Comparison of ENCODE assay signal across 13 cellular contexts in the genomic region with DNA sequence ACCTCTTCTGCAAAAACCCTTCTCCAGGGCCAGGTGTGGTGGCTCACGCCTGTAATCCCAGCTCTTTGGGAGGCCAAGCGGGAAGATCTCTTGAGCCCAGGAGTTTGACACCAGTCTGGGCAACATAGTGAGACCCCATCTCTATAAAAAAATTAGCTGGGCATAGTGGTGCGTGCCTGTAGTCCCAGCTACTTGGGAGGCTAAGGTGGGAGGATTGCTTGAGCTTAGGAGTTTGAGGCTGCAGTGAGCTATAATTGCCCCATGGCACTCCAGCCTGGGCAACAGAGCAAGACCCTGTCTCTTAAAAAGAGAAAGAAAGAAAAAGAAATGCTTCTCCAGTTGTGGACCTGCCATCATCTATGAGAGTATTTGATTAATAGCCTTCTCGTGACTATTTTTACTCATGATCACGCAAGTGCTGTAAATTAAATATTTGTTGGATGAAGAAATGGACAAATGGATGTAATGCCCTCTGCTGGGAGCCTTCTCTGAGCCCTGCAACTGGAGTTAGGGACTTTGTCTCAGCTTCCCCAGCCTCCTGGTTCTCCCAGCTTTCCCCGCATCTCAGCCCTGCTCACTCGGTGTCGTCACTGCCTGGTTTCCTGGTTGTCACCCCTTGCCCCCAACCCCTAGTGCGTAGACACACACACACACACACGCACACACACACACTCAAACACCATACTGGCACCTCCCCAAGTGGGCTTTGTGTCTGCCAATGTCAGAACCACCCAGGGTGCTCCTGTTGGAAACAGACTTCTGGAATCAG. TPM values are rescaled to one million over a fixed set of nuclear protein-coding genes. Genes with fewer than 3 reads are reported as not detected.
DNase-seq lines count a peak whose midpoint lies in the region; ATAC-seq and TF ChIP-seq lines count a peak whose summit lies in the region.
"Had no signal": no experiment of that assay in that cellular context is flagged by ENCODE, and none has a peak within 500 bp of the region (broad histone marks: within the 10 kb centered on the region; RNA-seq: fewer than 3 reads in every experiment).

No MANE protein-coding gene starts in this region.

- CTCF ChIA-PET in AG04449 (lab: Yijun Ruan, JAX), result interaction anchor here (0.8 to 3.8 kb wide), 10 partner anchors 9 to 345 kb away, joined by 3 to 22 read pairs (median 4); partner anchors contain the start of gene AKAP8L
- CTCF ChIA-PET in PC-3 (lab: Charles Lee), result no interaction called here

- BruUV-seq in PC-3 (replicated peaks; lab: Mats Ljungman, UMichigan), result no TSS peak

- H3K36me3 ChIP-seq in PC-3 (ENCODE audit: low read depth, low read length) (no peaks in the 10 kb centered on the region), gastroesophageal sphincter (peaks cover 0 to 31% of the 10 kb centered on the region in 2 donors), thyroid gland (no peaks in the 10 kb centered on the region)

- no peaks in the 10 kb centered on the region for H3F3A ChIP-seq in PC-3 (ENCODE audit: low read length, unreplicated experiment)

- no peaks in the 10 kb centered on the region for H3K79me2 ChIP-seq in PC-3 (ENCODE audit: low read length)

- no peak overlapping the region for H2AFZ ChIP-seq in PC-3 (ENCODE audit: low read length)

- TF ChIP-seq CTCF in AG04449 (IDR thresholded peaks at IDR 0.05; ENCODE audit: insufficient read depth, low read length, missing control alignments) (peak; percentile 30), PC-3 (conservative IDR thresholded peaks at IDR 0.05; ENCODE audit: low read depth, low read length) (peak; percentile 31; the same call in 1 of the 2 replicates), gastroesophageal sphincter (IDR thresholded peaks at IDR 0.05) (peak in 3 of 4 experiments; percentile 53 to 58 (median 55)), thyroid gland (IDR thresholded peaks at IDR 0.05) (no peak)

- H3K4me3 ChIP-seq in AG04449 (ENCODE audit: low read depth, low read length) (no peak overlapping the region), PC-3 (ENCODE audit: low read length) (no peak overlapping the region), gastroesophageal sphincter (no peak overlapping the region), thyroid gland (replicated peaks in 1 of 3) (no peak overlapping the region)
- H3K4me3 ChIP-seq: mucosa of descending colon had no signal

- DNase-seq in AG04449 (ENCODE audit: low read depth, low spot score) (no peak), PC-3 (no peak), thyroid gland (no peak), A172 (ENCODE audit: low spot score) (no peak)
- DNase-seq: activated CD4-positive, alpha-beta T cell treated with anti-CD3 and anti-CD28 coated beads, Interleukin-2, amount 50 U/mL, for 1 hour; activated naive CD4-positive, alpha-beta T cell; GDM1; mucosa of descending colon had no signal

- H3K27ac ChIP-seq in PC-3 (ENCODE audit: low read length) (no peak overlapping the region), gastroesophageal sphincter (peak overlapping the region in 3 of 4 donors; percentile 69 to 80 (median 76)), thyroid gland (no peak overlapping the region)

- ATAC-seq in PC-3, result no peak
- ATAC-seq in gastroesophageal sphincter, result peak; percentile 47
- ATAC-seq in GM21381 (IDR thresholded peaks at IDR 0.05; ENCODE audit: unreplicated experiment), result no peak
- ATAC-seq: mucosa of descending colon had no signal

- no peaks in the 10 kb centered on the region for H4K20me1 ChIP-seq in PC-3 (ENCODE audit: low read length)

- intact Hi-C loops in PC-3 (cut with micrococcal nuclease), result no loop called here
- intact Hi-C loops in thyroid gland (cut with DNase I), result no loop called here

- 19 to 39% methylated on average over 5 of the region's 10 CpGs for WGBS in gastroesophageal sphincter (ENCODE audit: low coverage in 1 of 2), 2 donors
- WGBS in thyroid gland, 2 donors, result 89 to 91% methylated on average over 10 of the region's 10 CpGs

- no peak overlapping the region for H3K4me2 ChIP-seq in PC-3 (ENCODE audit: low read length)

- no peaks in the 10 kb centered on the region for H3K9me2 ChIP-seq in PC-3 (replicated peaks; ENCODE audit: low read length)

- no peak overlapping the region for H3K9ac ChIP-seq in PC-3 (ENCODE audit: low read length)

- TF ChIP-seq POLR2A in gastroesophageal sphincter (IDR thresholded peaks at IDR 0.05) (no peak), thyroid gland (IDR thresholded peaks at IDR 0.05) (no peak)

- H3K27me3 ChIP-seq in PC-3 (ENCODE audit: low read length) (no peaks in the 10 kb centered on the region), gastroesophageal sphincter (no peaks in the 10 kb centered on the region), thyroid gland (no peaks in the 10 kb centered on the region)

- no peaks in the 10 kb centered on the region for H3K9me3 ChIP-seq in PC-3 (ENCODE audit: low read length)
- H3K9me3 ChIP-seq in gastroesophageal sphincter, result no peaks in the 10 kb centered on the region
- no peaks in the 10 kb centered on the region for H3K9me3 ChIP-seq in thyroid gland
- H3K9me3 ChIP-seq: mucosa of descending colon had no signal

- no peak for TF ChIP-seq EP300 in gastroesophageal sphincter (IDR thresholded peaks at IDR 0.05)

- peaks cover 7% of the 10 kb centered on the region; the same call in 1 of the 2 replicates for H3K4me1 ChIP-seq in PC-3 (ENCODE audit: insufficient read depth, low read length)
- H3K4me1 ChIP-seq in gastroesophageal sphincter, result peaks cover 0 to 47% (median 16%) of the 10 kb centered on the region in 3 donors
- peaks cover 5 to 6% of the 10 kb centered on the region in 2 donors for H3K4me1 ChIP-seq in thyroid gland

- POLR2A ChIA-PET in AG04449 (lab: Yijun Ruan, JAX) (interaction anchor here (1.2 to 2.3 kb wide), 2 partner anchors 18 to 59 kb away, joined by 3 to 10 read pairs; partner anchors contain the start of gene AKAP8L), PC-3 (lab: Charles Lee; ENCODE audit: unreplicated experiment) (no interaction called here)

RNA-seq across cellular contexts. Expression of gene WIZ, which starts 12.2 kb away (rescaled TPM):
- total RNA-seq in PC-3 (2014; rRNA removed) (30.9 and 35.1 TPM in 2 replicates), gastroesophageal sphincter (10 to 100 TPM; 24.4 to 94.6 (median 49.9) TPM), thyroid gland (10 to 100 TPM; 23.0 to 48.5 (median 29.6) TPM)
- total RNA-seq in A172 (2014; rRNA removed; shearing (Covaris generic)), result 14.9 and 17.3 TPM in 2 replicates

RNA-seq across cellular contexts. Expression of gene AKAP8L, which starts 18.8 kb away (rescaled TPM):
- total RNA-seq in PC-3 (2014; rRNA removed) (97.9 and 137 TPM in 2 replicates), gastroesophageal sphincter (100 to 1,000 TPM in 1 of 4 donors, 10 to 100 TPM in 3; 61.3 to 102 (median 70.1) TPM), thyroid gland (100 to 1,000 TPM; 122 to 272 (median 204) TPM)
- 53.2 and 56.4 TPM in 2 replicates for total RNA-seq in A172 (2014; rRNA removed; shearing (Covaris generic))

RNA-seq across cellular contexts. Expression of gene RASAL3, which starts 26.8 kb away (rescaled TPM):
- total RNA-seq in PC-3 (2014; rRNA removed) (not detected in 2 replicates), gastroesophageal sphincter (1 to 10 TPM; 1.3 to 3.1 (median 2.1) TPM), thyroid gland (1 to 10 TPM; 2.6 to 4.4 (median 3.7) TPM)
- total RNA-seq in A172 (2014; rRNA removed; shearing (Covaris generic)), result not detected in 2 replicates

RNA-seq across cellular contexts. Expression of gene PGLYRP2, which starts 41.8 kb away (rescaled TPM):
- not detected in 2 replicates for total RNA-seq in PC-3 (2014; rRNA removed)
- total RNA-seq in gastroesophageal sphincter, result not detected
- total RNA-seq in thyroid gland, result not detected
- total RNA-seq in A172 (2014; rRNA removed; shearing (Covaris generic)), result not detected in 2 replicates
- total RNA-seq: dermis microvascular lymphatic vessel endothelial cell, mucosa of descending colon, renal cortical epithelial cell, urinary bladder had no signal

RNA-seq across cellular contexts. Expression of gene AKAP8, which starts 58.0 kb away (rescaled TPM):
- total RNA-seq in PC-3 (2014; rRNA removed), result 36.3 and 48.0 TPM in 2 replicates
- total RNA-seq in gastroesophageal sphincter, result 10 to 100 TPM; 21.4 to 34.2 (median 28.0) TPM
- 10 to 100 TPM; 21.8 to 33.2 (median 26.6) TPM for total RNA-seq in thyroid gland
- total RNA-seq in A172 (2014; rRNA removed; shearing (Covaris generic)), result 14.1 and 17.5 TPM in 2 replicates

Comparison
In these comparisons a context has a peak if more than half of its experiments do, and no peak if none do; other contexts are left out.
1. CTCF ChIP-seq: peak in AG04449 (single experiment), PC-3 (single experiment) and gastroesophageal sphincter (3 of 4); none in thyroid gland (0 of 6).
2. H3K27ac ChIP-seq: peak in gastroesophageal sphincter (3 of 4); none in PC-3 (single experiment) and thyroid gland (0 of 3).